1 cellular context compared by ENCODE assay signal in genomic region chr12:108594960-108595710, GRCh38.
TF ChIP-seq lines count a peak whose summit lies in the region.

No MANE protein-coding gene starts in this region.

TF ChIP-seq in GM12878, 131 proteins besides CTCF, POLR2A, EP300 and RAD21:
- TF ChIP-seq, protein P1, sequence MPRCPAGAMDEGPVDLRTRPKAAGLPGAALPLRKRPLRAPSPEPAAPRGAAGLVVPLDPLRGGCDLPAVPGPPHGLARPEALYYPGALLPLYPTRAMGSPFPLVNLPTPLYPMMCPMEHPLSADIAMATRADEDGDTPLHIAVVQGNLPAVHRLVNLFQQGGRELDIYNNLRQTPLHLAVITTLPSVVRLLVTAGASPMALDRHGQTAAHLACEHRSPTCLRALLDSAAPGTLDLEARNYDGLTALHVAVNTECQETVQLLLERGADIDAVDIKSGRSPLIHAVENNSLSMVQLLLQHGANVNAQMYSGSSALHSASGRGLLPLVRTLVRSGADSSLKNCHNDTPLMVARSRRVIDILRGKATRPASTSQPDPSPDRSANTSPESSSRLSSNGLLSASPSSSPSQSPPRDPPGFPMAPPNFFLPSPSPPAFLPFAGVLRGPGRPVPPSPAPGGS (IDR thresholded peaks at IDR 0.05; ENCODE audit: borderline replicate concordance, insufficient read depth, low read depth, low read length, poor library complexity, severe bottlenecking) = peak; percentile 42
- TF ChIP-seq MEF2B (IDR thresholded peaks at IDR 0.05; ENCODE audit: partially characterized antibody, poor library complexity, severe bottlenecking) = no peak
